8 cellular contexts compared by ENCODE assay signal in the genomic region with DNA sequence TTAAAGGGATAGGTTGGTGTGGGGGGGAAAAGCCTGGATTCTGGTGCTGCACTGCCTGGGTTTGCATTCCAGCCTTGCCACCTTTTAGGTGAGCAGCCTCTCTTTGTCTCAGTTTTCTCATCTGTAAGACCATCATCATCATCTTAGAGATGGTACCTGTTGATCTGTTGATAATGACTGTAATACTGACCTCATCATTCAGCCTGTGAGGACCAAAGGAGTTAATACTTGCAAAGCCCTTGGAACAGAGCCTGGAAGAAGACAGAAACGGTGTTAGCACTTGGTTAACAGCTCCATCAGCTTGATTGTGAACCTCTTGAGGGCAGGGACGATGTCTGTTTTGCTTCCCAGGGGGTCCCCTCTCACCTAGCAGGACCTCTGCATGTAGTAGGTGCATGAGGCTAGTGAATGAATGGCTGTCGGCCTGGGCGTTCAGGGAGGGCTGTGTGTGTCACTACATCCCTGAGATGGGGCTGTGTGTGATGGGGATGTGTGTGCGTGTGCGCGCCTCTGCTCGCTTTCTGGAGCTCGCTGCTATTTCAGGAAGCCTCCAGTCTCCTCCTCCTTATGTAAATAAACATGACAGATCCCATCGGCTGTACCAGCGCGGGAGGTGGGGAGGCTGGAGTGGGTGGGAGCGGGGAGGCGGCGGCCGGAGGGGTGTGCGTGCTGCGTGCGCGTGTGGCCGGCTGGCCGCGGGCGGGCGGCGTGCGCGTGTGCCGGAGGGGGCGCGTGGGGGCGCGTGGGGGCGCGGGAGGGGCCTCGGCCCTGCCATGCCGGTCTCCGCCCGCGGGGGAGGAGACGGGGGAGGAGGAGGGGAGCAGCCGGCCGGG.
DNase-seq lines count a peak whose midpoint lies in the region; ATAC-seq and TF ChIP-seq lines count a peak whose summit lies in the region.

No MANE protein-coding gene starts in this region.

- no peak overlapping the region for H3K27ac ChIP-seq in CD4-positive, CD25-positive, alpha-beta regulatory T cell (ENCODE audit: insufficient read depth, low read length, poor library complexity, severe bottlenecking)
- no peak overlapping the region for H3K27ac ChIP-seq in HUES64 (ENCODE audit: low read depth, low read length)

- H3K9me3 ChIP-seq in CD4-positive, CD25-positive, alpha-beta regulatory T cell (ENCODE audit: control insufficient read depth in 2 of 2, low read length in 2 of 2), result no peaks in the 10 kb centered on the region
- no peaks in the 10 kb centered on the region for H3K9me3 ChIP-seq in HUES64 (ENCODE audit: insufficient read depth, low read depth, low read length)

- H3K9me3 Mint-ChIP-seq in CD4-positive, CD25-positive, alpha-beta regulatory T cell, result peaks cover 0 to 1% (median 0%) of the 10 kb centered on the region in 7 donors
- no peaks in the 10 kb centered on the region for H3K9me3 Mint-ChIP-seq in chondrocyte (ENCODE audit: low read depth)

- peaks cover 5% of the 10 kb centered on the region for H3K27me3 ChIP-seq in CD4-positive, CD25-positive, alpha-beta regulatory T cell (ENCODE audit: control insufficient read depth, insufficient read depth, low read length)
- H3K27me3 ChIP-seq in HUES64 (ENCODE audit: insufficient read depth, low read length), result peaks cover 33% of the 10 kb centered on the region

- H3K4me3 ChIP-seq in CD4-positive, CD25-positive, alpha-beta regulatory T cell (ENCODE audit: low read depth, low read length), result no peak overlapping the region
- H3K4me3 ChIP-seq in HUES64 (ENCODE audit: low read length), result peak overlapping the region; percentile 42

- no peak overlapping the region for H3K27ac Mint-ChIP-seq in CD4-positive, CD25-positive, alpha-beta regulatory T cell
- H3K27ac Mint-ChIP-seq in chondrocyte (ENCODE audit: unreplicated experiment), result peak overlapping the region; percentile 61

- peaks cover 0 to 20% (median 7%) of the 10 kb centered on the region in 4 donors for H3K4me1 Mint-ChIP-seq in CD4-positive, CD25-positive, alpha-beta regulatory T cell
- H3K4me1 Mint-ChIP-seq in chondrocyte (ENCODE audit: low read depth), result peaks cover 5% of the 10 kb centered on the region

- no peaks in the 10 kb centered on the region for H3K4me1 ChIP-seq in CD4-positive, CD25-positive, alpha-beta regulatory T cell (ENCODE audit: control insufficient read depth, insufficient read depth, low read length, poor library complexity, severe bottlenecking)
- peaks cover 3% of the 10 kb centered on the region; the same call in 1 of the 2 replicates for H3K4me1 ChIP-seq in HUES64 (ENCODE audit: insufficient read depth, low read length)

- peaks cover 47% of the 10 kb centered on the region for H3K27me3 Mint-ChIP-seq in CD4-positive, CD25-positive, alpha-beta regulatory T cell
- peaks cover 41% of the 10 kb centered on the region for H3K27me3 Mint-ChIP-seq in chondrocyte (ENCODE audit: low read depth)

- H3K36me3 ChIP-seq in CD4-positive, CD25-positive, alpha-beta regulatory T cell (ENCODE audit: control insufficient read depth, insufficient read depth, low read length), result no peaks in the 10 kb centered on the region
- H3K36me3 ChIP-seq in HUES64 (ENCODE audit: insufficient read depth, low read length), result no peaks in the 10 kb centered on the region

- peak overlapping the region in 3 of 4 donors; percentile 45 to 77 (median 66) for H3K4me3 Mint-ChIP-seq in CD4-positive, CD25-positive, alpha-beta regulatory T cell
- H3K4me3 Mint-ChIP-seq in chondrocyte (ENCODE audit: unreplicated experiment), result peak overlapping the region; percentile 72

- no peaks in the 10 kb centered on the region for H3K36me3 Mint-ChIP-seq in CD4-positive, CD25-positive, alpha-beta regulatory T cell
- no peaks in the 10 kb centered on the region for H3K36me3 Mint-ChIP-seq in chondrocyte (ENCODE audit: low read depth)

- DNase-seq in CD4-positive, CD25-positive, alpha-beta regulatory T cell, result peak in 1 of 3 donors; percentile 17
- DNase-seq in SK-N-DZ (ENCODE audit: low spot score) (peak; percentile 86), chondrocyte (ENCODE audit: low spot score) (no peak), left kidney (ENCODE audit: low read depth, low spot score) (peak; percentile 93), NAMALWA (ENCODE audit: low spot score) (no peak)
- DNase-seq in stimulated activated naive CD4-positive, alpha-beta T cell treated with Interleukin-2 at 50 U/mL for 16 hours (lab: John Stamatoyannopoulos, UW), result peak; percentile 7

- no peak overlapping the region for H3K9ac ChIP-seq in HUES64 (ENCODE audit: low read depth, low read length)

- peak in 1 of 2 donors; percentile 36 for ATAC-seq in CD4-positive, CD25-positive, alpha-beta regulatory T cell (ENCODE audit: low read depth in 2 of 2)
- ATAC-seq in GM21576 (IDR thresholded peaks at IDR 0.05; ENCODE audit: unreplicated experiment), result no peak

- TF ChIP-seq CTCF in chondrocyte (IDR thresholded peaks at IDR 0.05), result no peak

- 6% methylated on average over 27 of the region's 43 CpGs for WGBS in HUES64

Comparison
In these comparisons a context has a peak if more than half of its experiments do, and no peak if none do; other contexts are left out.
1. DNase-seq: peak in SK-N-DZ (single experiment), left kidney (single experiment) and stimulated activated naive CD4-positive, alpha-beta T cell treated with Interleukin-2 at 50 U/mL for 16 hours (single experiment); none in chondrocyte (single experiment) and NAMALWA (single experiment).